In the genomic region with DNA sequence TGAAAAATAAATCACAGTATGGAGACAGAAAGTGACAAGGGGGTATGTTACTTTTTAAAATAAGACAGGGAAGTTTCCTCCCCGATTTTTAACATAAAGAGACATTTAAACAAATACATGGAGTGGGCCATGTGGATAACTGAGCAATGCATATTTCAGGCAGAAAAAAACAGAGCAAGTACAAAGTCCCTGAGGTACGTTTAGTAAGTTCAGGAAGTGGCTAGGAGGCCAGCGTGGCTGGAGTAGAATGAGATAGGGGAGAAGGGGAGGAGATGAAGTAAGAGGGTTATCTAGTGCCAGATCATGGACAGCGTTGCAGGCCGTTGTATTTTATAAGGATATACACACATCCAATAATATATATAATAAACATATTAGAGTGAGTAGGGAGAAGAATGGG, we compare ENCODE assay signal across 7 cellular contexts.
"Had no signal": no experiment of that assay in that cellular context is flagged by ENCODE, and none has a peak within 500 bp of the region (broad histone marks: within the 10 kb centered on the region; RNA-seq: fewer than 3 reads in every experiment).

No MANE protein-coding gene starts in this region.

- H2AFZ ChIP-seq: GM23338 had no signal

- H3K4me2 ChIP-seq: GM23338 had no signal

- H3K4me3 ChIP-seq: GM23338 had no signal

- DNase-seq: H9, HCEC 1CT, IMR-90, KBM-7 had no signal

- FAIRE-seq: H1, H54 had no signal

- ATAC-seq: GM23338 had no signal
